Comparison of ENCODE assay signal across 8 cellular contexts in the genomic region with DNA sequence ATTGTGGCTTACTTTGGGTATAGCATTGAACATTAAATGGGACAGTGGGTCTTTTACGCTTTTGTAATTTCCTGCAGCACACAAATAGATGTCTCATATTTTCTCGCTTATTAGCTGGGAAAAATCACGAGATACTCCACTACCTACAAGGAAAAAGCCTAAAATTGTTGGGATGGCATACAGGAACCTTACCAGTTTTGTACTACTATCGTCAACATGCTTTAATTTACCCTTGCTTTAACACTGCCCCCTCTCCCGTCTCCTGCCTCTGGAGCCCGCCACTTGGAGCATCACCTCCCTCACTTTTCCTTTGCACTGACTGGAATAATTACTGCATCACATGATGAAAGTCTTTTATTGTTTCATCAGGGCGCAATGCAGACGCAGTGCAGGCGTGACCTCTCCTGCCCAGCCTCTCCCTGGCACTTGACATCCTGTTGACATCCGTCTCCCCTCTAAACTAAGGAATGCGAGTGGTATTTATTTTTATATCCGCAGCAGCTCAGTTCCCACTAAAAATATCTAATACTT. TPM values are rescaled to one million over a fixed set of nuclear protein-coding genes. Genes with fewer than 3 reads are reported as not detected.
DNase-seq lines count a peak whose midpoint lies in the region; ATAC-seq and TF ChIP-seq lines count a peak whose summit lies in the region.

No MANE protein-coding gene starts in this region.

- no peaks in the 10 kb centered on the region for H3K27me3 ChIP-seq in CD8-positive, alpha-beta T cell (ENCODE audit: insufficient read depth, low read length)
- H3K27me3 ChIP-seq in HUES64 (ENCODE audit: insufficient read depth, low read length): no peaks in the 10 kb centered on the region
- H3K27me3 ChIP-seq in heart right ventricle: no peaks in the 10 kb centered on the region
- no peaks in the 10 kb centered on the region for H3K27me3 ChIP-seq in ovary

- peaks cover 31% of the 10 kb centered on the region for H3K4me1 Mint-ChIP-seq in CD8-positive, alpha-beta T cell (ENCODE audit: low read depth)

- TF ChIP-seq POLR2A in ovary (IDR thresholded peaks at IDR 0.05): peak; percentile 29

- H3K27me3 Mint-ChIP-seq in CD8-positive, alpha-beta T cell (ENCODE audit: low read depth): no peaks in the 10 kb centered on the region

- H3K4me3 ChIP-seq in CD8-positive, alpha-beta T cell (ENCODE audit: low read depth, low read length): peak overlapping the region; percentile 56
- H3K4me3 ChIP-seq in HUES64 (ENCODE audit: low read length): peak overlapping the region; percentile 99
- peak overlapping the region; percentile 34 to 100 (median 82) for H3K4me3 ChIP-seq in heart right ventricle
- peak overlapping the region; percentile 58 for H3K4me3 ChIP-seq in ovary

- no peak for TF ChIP-seq EP300 in ovary (IDR thresholded peaks at IDR 0.05)

- no peak for ATAC-seq in CD8-positive, alpha-beta T cell
- peak; percentile 36 to 77 (median 71) for ATAC-seq in heart right ventricle
- no peak for ATAC-seq in GM18520 (IDR thresholded peaks at IDR 0.05; ENCODE audit: unreplicated experiment)
- ATAC-seq in GM19328 (IDR thresholded peaks at IDR 0.05; ENCODE audit: unreplicated experiment): no peak

- no peak for TF ChIP-seq CTCF in CD8-positive, alpha-beta T cell (IDR thresholded peaks at IDR 0.05)
- TF ChIP-seq CTCF in heart right ventricle (IDR thresholded peaks at IDR 0.05) (no peak), ovary (IDR thresholded peaks at IDR 0.05) (no peak)

- H3K9ac ChIP-seq in HUES64 (ENCODE audit: low read depth, low read length): peak overlapping the region; percentile 95

- H3K9me3 Mint-ChIP-seq in CD8-positive, alpha-beta T cell: no peaks in the 10 kb centered on the region

- peaks cover 9% of the 10 kb centered on the region for H3K36me3 ChIP-seq in CD8-positive, alpha-beta T cell (ENCODE audit: insufficient read depth, low read length)
- H3K36me3 ChIP-seq in HUES64 (ENCODE audit: insufficient read depth, low read length): peaks cover 20% of the 10 kb centered on the region
- H3K36me3 ChIP-seq in heart right ventricle: peaks cover 0 to 21% (median 11%) of the 10 kb centered on the region in 9 donors
- H3K36me3 ChIP-seq in ovary: no peaks in the 10 kb centered on the region

- H3K4me1 ChIP-seq in CD8-positive, alpha-beta T cell (ENCODE audit: insufficient read depth, low read length): peaks cover 29% of the 10 kb centered on the region
- H3K4me1 ChIP-seq in HUES64 (ENCODE audit: insufficient read depth, low read length) (no peaks in the 10 kb centered on the region), heart right ventricle (peaks cover 4 to 40% (median 33%) of the 10 kb centered on the region in 9 donors), ovary (ENCODE audit: insufficient read depth) (peaks cover 3% of the 10 kb centered on the region)

- POLR2A ChIA-PET in CD8-positive, alpha-beta T cell (lab: Charles Lee): interaction anchor here (0.9 to 3.0 kb wide), 4 partner anchors 10 to 1076 kb away, joined by 3 to 12 read pairs (median 6); a partner anchor contains a TSS

- H3K9me3 ChIP-seq in CD8-positive, alpha-beta T cell (ENCODE audit: low read length): no peaks in the 10 kb centered on the region
- H3K9me3 ChIP-seq in HUES64 (ENCODE audit: insufficient read depth, low read depth, low read length) (no peaks in the 10 kb centered on the region), heart right ventricle (no peaks in the 10 kb centered on the region), ovary (no peaks in the 10 kb centered on the region)

- H3K27ac ChIP-seq in CD8-positive, alpha-beta T cell (ENCODE audit: low read depth, low read length): peak overlapping the region; percentile 91
- H3K27ac ChIP-seq in HUES64 (ENCODE audit: low read depth, low read length) (peak overlapping the region; percentile 97), heart right ventricle (peak overlapping the region; percentile 92 to 100 (median 98)), ovary (peak overlapping the region; percentile 90 to 98)

- H3K36me3 Mint-ChIP-seq in CD8-positive, alpha-beta T cell: peaks cover 19% of the 10 kb centered on the region

- 53% methylated on average over 12 of the region's 12 CpGs for WGBS in HUES64
- 3% methylated on average over 12 of the region's 12 CpGs for WGBS in heart right ventricle, 2 donors
- WGBS in ovary, 3 donors: 1 to 4% (median 4%) methylated on average over 12 of the region's 12 CpGs

- CTCF ChIA-PET in CD8-positive, alpha-beta T cell (lab: Charles Lee): interaction anchor here (1.4 kb wide), 1 partner anchor 10 kb away, joined by 3 read pairs; no protein-coding TSS in a partner anchor

- H3K4me3 Mint-ChIP-seq in CD8-positive, alpha-beta T cell: peak overlapping the region; percentile 94

- DNase-seq in CD8-positive, alpha-beta T cell: peak in 3 of 7 experiments; percentile 14 to 57 (median 17)
- DNase-seq in OCI-M1 (lab: John Stamatoyannopoulos, UW): peak; percentile 48
- DNase-seq in amniotic epithelial cell (ENCODE audit: low read depth): peak; percentile 85
- DNase-seq in heart right ventricle: peak; percentile 66 to 85
- DNase-seq in ovary: peak; percentile 45 to 62 (median 52)

- intact Hi-C loops in CD8-positive, alpha-beta T cell (cut with DNase I, micrococcal nuclease): loop anchor here (1.0 to 10.0 kb wide), 6 partner anchors 190 to 1066 kb away; a partner anchor contains a TSS
- intact Hi-C loops in heart right ventricle (cut with DNase I) (loop anchor here in 3 of 10 donors (5.0 kb wide), 2 partner anchors 79 to 126 kb away; a partner anchor contains a TSS), ovary (cut with DNase I) (loop anchor here in 1 of 4 donors (10.0 kb wide), 1 partner anchor 123 kb away; a partner anchor contains a TSS)

- peak overlapping the region; percentile 100 for H3K27ac Mint-ChIP-seq in CD8-positive, alpha-beta T cell

RNA-seq across cellular contexts. Expression of a gene that starts 1.0 kb away (rescaled TPM):
- 100 to 1,000 TPM; 356 to 385 TPM for total RNA-seq in CD8-positive, alpha-beta T cell
- polyA plus RNA-seq in HUES64 (2013, experiment 1 of 2): 45.5 TPM
- polyA plus RNA-seq in HUES64 (2013, experiment 2 of 2): 44.8 TPM
- total RNA-seq in heart right ventricle: 10 to 100 TPM; 39.3 to 65.2 (median 42.8) TPM
- 10 to 100 TPM; 17.0 to 81.6 TPM for polyA plus RNA-seq in heart right ventricle
- total RNA-seq in ovary: 100 to 1,000 TPM in 5 of 7 donors, 10 to 100 TPM in 2; 81.8 to 167 (median 131) TPM
- 10 to 100 TPM; 59.4 to 72.8 TPM for polyA plus RNA-seq in ovary

RNA-seq across cellular contexts. Expression of a gene that starts 53.0 kb away (rescaled TPM):
- total RNA-seq in CD8-positive, alpha-beta T cell: 1 to 10 TPM; 3.6 to 5.0 TPM
- 0.35 TPM for polyA plus RNA-seq in HUES64 (2013, experiment 1 of 2)
- polyA plus RNA-seq in HUES64 (2013, experiment 2 of 2): not detected
- total RNA-seq in heart right ventricle (1 to 10 TPM in 1 of 10 donors, under 1 TPM in 4, not detected in 5; 0.13 to 1.5 (median 0.44) TPM), ovary (10 to 100 TPM in 1 of 7 donors, 1 to 10 TPM in 5, under 1 TPM in 1; 0.83 to 13.1 (median 2.8) TPM)
- polyA plus RNA-seq in heart right ventricle (under 1 TPM; 0.04 to 0.88 TPM), ovary (1 to 10 TPM; 2.0 to 4.5 TPM)

Comparison
In these comparisons a context has a peak if more than half of its experiments do, and no peak if none do; other contexts are left out.
1. ATAC-seq: peak in heart right ventricle (8 of 8); none in CD8-positive, alpha-beta T cell (single experiment), GM18520 (single experiment) and GM19328 (single experiment).
2. Peak in every context shown above with its lines, with median percentiles within 50 percentile points of each other: H3K27ac ChIP-seq and H3K4me3 ChIP-seq.